Comparison of ENCODE assay signal across 31 cellular contexts in the genomic region with DNA sequence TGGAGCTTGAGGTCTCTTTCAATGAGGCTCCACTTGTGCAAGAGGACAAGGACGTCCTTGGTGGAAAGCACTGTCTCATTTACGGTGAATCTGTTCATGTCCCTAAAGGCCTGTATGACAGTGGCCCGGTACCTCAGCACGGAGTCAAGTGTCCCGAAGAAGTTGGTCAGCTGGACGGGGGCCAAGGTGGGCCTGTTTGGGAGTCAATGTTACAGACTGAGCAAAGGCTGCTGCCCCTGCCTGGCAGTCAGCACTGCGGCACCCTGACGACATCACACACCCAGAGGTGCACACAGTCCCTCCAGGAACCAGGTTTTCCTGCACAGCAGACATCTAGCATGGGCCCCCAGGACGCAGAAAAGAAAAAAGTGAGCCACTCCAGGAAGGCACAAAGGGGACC. TPM values are rescaled to one million over a fixed set of nuclear protein-coding genes. Genes with fewer than 3 reads are reported as not detected.
"Had no signal": no experiment of that assay in that cellular context is flagged by ENCODE, and none has a peak within 500 bp of the region (broad histone marks: within the 10 kb centered on the region; RNA-seq: fewer than 3 reads in every experiment).

No MANE protein-coding gene starts in this region.

- H3K4me1 Mint-ChIP-seq: activated CD4-positive, alpha-beta T cell treated with anti-CD3 and anti-CD28 coated beads for 36 hours; activated CD4-positive, alpha-beta T cell treated with anti-CD3 and anti-CD28 coated beads, Interleukin-2, amount 10 ng/mL, durations not matched to agents 24 days and 14 days; activated CD8-positive, alpha-beta memory T cell treated with anti-CD3 and anti-CD28 coated beads, Interleukin-2, amount 10 ng/mL, durations not matched to agents 7 days and 5 days; activated T-helper 17 cell treated with anti-CD3 and anti-CD28 coated beads, Interleukin-2, amount 50 U/mL, for 72 hours had no signal

- DNase-seq: activated CD4-positive, alpha-beta memory T cell treated with anti-CD3 and anti-CD28 coated beads for 36 hours; activated CD4-positive, alpha-beta T cell treated with anti-CD3 and anti-CD28 coated beads for 36 hours; activated CD4-positive, alpha-beta T cell treated with anti-CD3 and anti-CD28 coated beads, Interleukin-2, amount 10 ng/mL, durations not matched to agents 24 days and 14 days; activated CD4-positive, CD25-positive, alpha-beta regulatory T cell; activated CD4-positive, CD25-positive, alpha-beta regulatory T cell treated with anti-CD3 and anti-CD28 coated beads, Interleukin-2, amount 50 U/mL, for 72 hours; activated CD8-positive, alpha-beta memory T cell treated with anti-CD3 and anti-CD28 coated beads, Interleukin-2, amount 10 ng/mL, durations not matched to agents 7 days and 5 days; activated CD8-positive, alpha-beta memory T cell treated with anti-CD3 and anti-CD28 coated beads, Interleukin-2, amount 50 U/mL, for 4 hours; activated CD8-positive, alpha-beta T cell treated with anti-CD3 and anti-CD28 coated beads, Interleukin-2, amount 10 ng/mL, durations not matched to agents 7 days and 5 days; activated effector memory CD4-positive, alpha-beta T cell treated with Interleukin-2 at 50 U/mL for 16 hours; activated gamma-delta T cell treated with Interleukin-2 at 50 U/mL for 16 hours; activated naive CD4-positive, alpha-beta T cell treated with anti-CD3 and anti-CD28 coated beads, Interleukin-2, amount 50 U/mL, for 16 hours; activated naive CD4-positive, alpha-beta T cell treated with Interleukin-2 at 50 U/mL for 16 hours; activated T-cell treated with anti-CD3 and anti-CD28 coated beads, Interleukin-2, amount 50 U/mL, for 1 hour; amygdala; aorta; body of pancreas; central memory CD4-positive, alpha-beta T cell; cerebellar nuclear complex; colonic mucosa; effector CD8-positive, alpha-beta T cell; foreskin fibroblast; T-helper 2 cell had no signal

- H3K9me3 Mint-ChIP-seq: activated CD4-positive, alpha-beta memory T cell treated with anti-CD3 and anti-CD28 coated beads for 36 hours; activated CD4-positive, alpha-beta T cell treated with anti-CD3 and anti-CD28 coated beads, Interleukin-2, amount 10 ng/mL, durations not matched to agents 24 days and 14 days; activated T-helper 17 cell treated with anti-CD3 and anti-CD28 coated beads, Interleukin-2, amount 50 U/mL, for 72 hours had no signal

- H3K27me3 Mint-ChIP-seq: activated CD4-positive, alpha-beta memory T cell treated with anti-CD3 and anti-CD28 coated beads for 36 hours; activated CD4-positive, alpha-beta T cell treated with anti-CD3 and anti-CD28 coated beads for 36 hours; activated CD4-positive, alpha-beta T cell treated with anti-CD3 and anti-CD28 coated beads, Interleukin-2, amount 10 ng/mL, durations not matched to agents 24 days and 14 days; activated CD8-positive, alpha-beta memory T cell treated with anti-CD3 and anti-CD28 coated beads, Interleukin-2, amount 10 ng/mL, durations not matched to agents 7 days and 5 days; activated naive CD8-positive, alpha-beta T cell; activated T-helper 17 cell treated with anti-CD3 and anti-CD28 coated beads, Interleukin-2, amount 50 U/mL, for 72 hours had no signal

- H3K27ac Mint-ChIP-seq: activated CD4-positive, alpha-beta memory T cell treated with anti-CD3 and anti-CD28 coated beads for 36 hours; activated CD4-positive, alpha-beta T cell treated with anti-CD3 and anti-CD28 coated beads for 36 hours; activated CD4-positive, alpha-beta T cell treated with anti-CD3 and anti-CD28 coated beads, Interleukin-2, amount 10 ng/mL, durations not matched to agents 24 days and 14 days; activated CD8-positive, alpha-beta memory T cell treated with anti-CD3 and anti-CD28 coated beads, Interleukin-2, amount 10 ng/mL, durations not matched to agents 7 days and 5 days; activated CD8-positive, alpha-beta T cell treated with anti-CD3 and anti-CD28 coated beads, Interleukin-2, amount 10 ng/mL, durations not matched to agents 7 days and 5 days; activated naive CD8-positive, alpha-beta T cell; activated T-helper 17 cell treated with anti-CD3 and anti-CD28 coated beads, Interleukin-2, amount 50 U/mL, for 72 hours had no signal

- ATAC-seq: activated CD4-positive, alpha-beta T cell treated with anti-CD3 and anti-CD28 coated beads for 36 hours; activated CD8-positive, alpha-beta memory T cell treated with anti-CD3 and anti-CD28 coated beads, Interleukin-2, amount 10 ng/mL, durations not matched to agents 7 days and 5 days; activated CD8-positive, alpha-beta T cell treated with anti-CD3 and anti-CD28 coated beads, Interleukin-2, amount 10 ng/mL, durations not matched to agents 7 days and 5 days; activated T-helper 17 cell treated with anti-CD3 and anti-CD28 coated beads, Interleukin-2, amount 50 U/mL, for 72 hours; body of pancreas; esophagus mucosa had no signal

- H3K36me3 Mint-ChIP-seq: activated naive CD8-positive, alpha-beta T cell had no signal

- H3K4me3 Mint-ChIP-seq: activated CD4-positive, alpha-beta memory T cell treated with anti-CD3 and anti-CD28 coated beads for 36 hours; activated CD4-positive, alpha-beta T cell treated with anti-CD3 and anti-CD28 coated beads for 36 hours; activated CD4-positive, alpha-beta T cell treated with anti-CD3 and anti-CD28 coated beads, Interleukin-2, amount 10 ng/mL, durations not matched to agents 24 days and 14 days; activated CD8-positive, alpha-beta memory T cell treated with anti-CD3 and anti-CD28 coated beads, Interleukin-2, amount 10 ng/mL, durations not matched to agents 7 days and 5 days; activated CD8-positive, alpha-beta T cell treated with anti-CD3 and anti-CD28 coated beads, Interleukin-2, amount 10 ng/mL, durations not matched to agents 7 days and 5 days; activated naive CD8-positive, alpha-beta T cell; activated T-helper 17 cell treated with anti-CD3 and anti-CD28 coated beads, Interleukin-2, amount 50 U/mL, for 72 hours had no signal

RNA-seq across cellular contexts. Expression of a gene that starts 19.1 kb away (rescaled TPM):
- total RNA-seq: activated CD4-positive, alpha-beta memory T cell treated with anti-CD3 and anti-CD28 coated beads for 36 hours; activated CD4-positive, alpha-beta T cell treated with anti-CD3 and anti-CD28 coated beads for 36 hours; activated CD4-positive, alpha-beta T cell treated with anti-CD3 and anti-CD28 coated beads, Interleukin-2, amount 10 ng/mL, durations not matched to agents 24 days and 14 days; activated CD8-positive, alpha-beta memory T cell treated with anti-CD3 and anti-CD28 coated beads for 36 hours; activated CD8-positive, alpha-beta memory T cell treated with anti-CD3 and anti-CD28 coated beads, Interleukin-2, amount 10 ng/mL, durations not matched to agents 7 days and 5 days; activated CD8-positive, alpha-beta T cell treated with anti-CD3 and anti-CD28 coated beads, Interleukin-2, amount 10 ng/mL, durations not matched to agents 7 days and 5 days; activated T-helper 17 cell treated with anti-CD3 and anti-CD28 coated beads, Interleukin-2, amount 50 U/mL, for 72 hours; cardiac muscle cell; colonic mucosa; dermis microvascular lymphatic vessel endothelial cell; epithelial cell of proximal tubule; esophagus mucosa; frontal cortex; T-helper 1 cell treated with Interleukin-12 subunit alpha and Interleukin-12 subunit beta and Interleukin-4 antibody, amounts not matched to agents 30 ng/mL and 1 ng/mL, for 36 hours had no signal
